1 cellular context compared by ENCODE assay signal in genomic region chr14:20332946-20333782, GRCh38.
TF ChIP-seq lines count a peak whose summit lies in the region.

TSS of gene CCNB1IP1 (minus strand) at chr14:20333279. CDS start at chr14:20316523, 16,756 bp downstream.

TF ChIP-seq in A549, 52 proteins besides CTCF, POLR2A, EP300 and RAD21 (continued from another document):
- TF ChIP-seq BCL3 (IDR thresholded peaks at IDR 0.05) (peak; percentile 69; the same call in 1 of the 3 replicates), RCOR1 (IDR thresholded peaks at IDR 0.05; ENCODE audit: low read depth, low read length) (no peak), POLR2AphosphoS2 (conservative IDR thresholded peaks at IDR 0.05; ENCODE audit: low read length) (no peak), RARB (CRISPR knock-in tag; IDR thresholded peaks at IDR 0.05) (no peak), NPAS2 (CRISPR knock-in tag; IDR thresholded peaks at IDR 0.05; ENCODE audit: borderline replicate concordance) (no peak), CBX2 (IDR thresholded peaks at IDR 0.05; ENCODE audit: borderline replicate concordance, low read depth) (no peak), SMC3 (IDR thresholded peaks at IDR 0.05) (no peak), HEYL (CRISPR knock-in tag; IDR thresholded peaks at IDR 0.05) (no peak), SREBF2 (IDR thresholded peaks at IDR 0.05) (no peak), ZFP36 (IDR thresholded peaks at IDR 0.05; ENCODE audit: borderline replicate concordance, partially characterized antibody) (no peak), HOXB5 (CRISPR knock-in tag; IDR thresholded peaks at IDR 0.05) (no peak), USF2 (IDR thresholded peaks at IDR 0.05) (no peak), PHF8 (IDR thresholded peaks at IDR 0.05; ENCODE audit: borderline replicate concordance, low read depth) (peak; percentile 57; the same call in 1 of the 2 replicates), JUN (IDR thresholded peaks at IDR 0.05) (peak; percentile 83; a peak in 4 of 5 replicates), ZC3H11A (IDR thresholded peaks at IDR 0.05) (no peak), EHF (CRISPR knock-in tag; IDR thresholded peaks at IDR 0.05) (no peak), FOSL2 (IDR thresholded peaks at IDR 0.05) (no peak), FOSL2 (CRISPR knock-in tag; IDR thresholded peaks at IDR 0.05) (no peak), JUNB (IDR thresholded peaks at IDR 0.05) (no peak), CHD2 (IDR thresholded peaks at IDR 0.05; ENCODE audit: low read length, partially characterized antibody) (no peak), ATOH8 (CRISPR knock-in tag; IDR thresholded peaks at IDR 0.05; ENCODE audit: low read depth) (no peak), HDAC2 (IDR thresholded peaks at IDR 0.05) (no peak), MAX (IDR thresholded peaks at IDR 0.05) (peak; percentile 89), MAZ (IDR thresholded peaks at IDR 0.05; ENCODE audit: borderline replicate concordance, low read depth, low read length) (no peak), NFE2L2 (conservative IDR thresholded peaks at IDR 0.05; ENCODE audit: low read length) (no peak), MYC (IDR thresholded peaks at IDR 0.05; ENCODE audit: borderline replicate concordance, low read length) (peak; percentile 83; the same call in 1 of the 2 replicates), ELK1 (IDR thresholded peaks at IDR 0.05; ENCODE audit: low read depth, low read length) (no peak), TP53 (CRISPR knock-in tag; IDR thresholded peaks at IDR 0.05) (no peak), HMGXB4 (CRISPR knock-in tag; IDR thresholded peaks at IDR 0.05; ENCODE audit: borderline replicate concordance) (no peak)
